In genomic region chr4:182449186-182449880, GRCh38 we compare ENCODE assay signal across 8 cellular contexts.
DNase-seq lines count a peak whose midpoint lies in the region; ATAC-seq, FAIRE-seq and TF ChIP-seq lines count a peak whose summit lies in the region.

No MANE protein-coding gene starts in this region.

- intact Hi-C loops in Right ventricle myocardium superior (cut with DNase I) = no loop called here

- no peak for DNase-seq in cardiac muscle cell (ENCODE audit: low read depth in 1 of 2, low spot score in 1 of 2)
- no peak for DNase-seq in Right ventricle myocardium superior
- peak; percentile 54 for DNase-seq in NCI-H510A treated with DMSO at 0.1 percent for 48 hours (lab: John Stamatoyannopoulos, UW)
- DNase-seq in effector memory CD4-positive, alpha-beta T cell = no peak
- DNase-seq in myocyte (ENCODE audit: low read depth) = peak; percentile 70
- DNase-seq in D721Med (ENCODE audit: insufficient read length, low spot score) = no peak

- H3K9me3 ChIP-seq in cardiac muscle cell (ENCODE audit: low read depth) = no peaks in the 10 kb centered on the region
- H3K9me3 ChIP-seq in effector memory CD4-positive, alpha-beta T cell (ENCODE audit: control insufficient read depth, low read length) = no peaks in the 10 kb centered on the region

- peak overlapping the region; percentile 51 for H3K27ac ChIP-seq in cardiac muscle cell
- H3K27ac ChIP-seq in effector memory CD4-positive, alpha-beta T cell (ENCODE audit: insufficient read depth, low read length, poor library complexity, severe bottlenecking) = no peak overlapping the region

- peaks cover 26% of the 10 kb centered on the region for H3K27me3 ChIP-seq in cardiac muscle cell
- peaks cover 22% of the 10 kb centered on the region for H3K27me3 ChIP-seq in effector memory CD4-positive, alpha-beta T cell (replicated peaks; ENCODE audit: control insufficient read depth, insufficient read depth, low read length, poor library complexity, severe bottlenecking)

- FAIRE-seq in D721Med (lab: Jason Lieb, UNC) = no peak

- no peaks in the 10 kb centered on the region for H3K36me3 ChIP-seq in cardiac muscle cell
- no peaks in the 10 kb centered on the region for H3K36me3 ChIP-seq in effector memory CD4-positive, alpha-beta T cell (ENCODE audit: control insufficient read depth, insufficient read depth, low read length)

- H3K4me3 ChIP-seq in cardiac muscle cell = peak overlapping the region; percentile 91
- peak overlapping the region; percentile 32 for H3K4me3 ChIP-seq in effector memory CD4-positive, alpha-beta T cell (ENCODE audit: insufficient read depth, low read depth, low read length, poor library complexity, severe bottlenecking)

- no peak for TF ChIP-seq CTCF in cardiac muscle cell (IDR thresholded peaks at IDR 0.05; ENCODE audit: low read depth, low read length)
- no peak for TF ChIP-seq CTCF in D721Med (IDR thresholded peaks at IDR 0.05; ENCODE audit: insufficient read depth, missing control alignments)

- ATAC-seq in Right ventricle myocardium superior (ENCODE audit: poor library complexity) (no peak), HG03439 (IDR thresholded peaks at IDR 0.05; ENCODE audit: unreplicated experiment) (no peak), HG03175 (IDR thresholded peaks at IDR 0.05; ENCODE audit: unreplicated experiment) (no peak)

- peaks cover 7% of the 10 kb centered on the region for H3K4me1 ChIP-seq in cardiac muscle cell (ENCODE audit: low read depth)
- H3K4me1 ChIP-seq in effector memory CD4-positive, alpha-beta T cell (ENCODE audit: control insufficient read depth, insufficient read depth, low read length, poor library complexity, severe bottlenecking) = peaks cover 9% of the 10 kb centered on the region

Comparison
In these comparisons a context has a peak if more than half of its experiments do, and no peak if none do; other contexts are left out.
1. DNase-seq: peak in NCI-H510A treated with DMSO at 0.1 percent for 48 hours (single experiment) and myocyte (single experiment); none in cardiac muscle cell (0 of 2), Right ventricle myocardium superior (single experiment), effector memory CD4-positive, alpha-beta T cell (0 of 3) and D721Med (single experiment).